ENCODE assay signal across 21 cellular contexts in genomic region chr6:29447670-29448069, GRCh38. TPM values are rescaled to one million over a fixed set of nuclear protein-coding genes. Genes with fewer than 3 reads are reported as not detected.
DNase-seq lines count a peak whose midpoint lies in the region; ATAC-seq and TF ChIP-seq lines count a peak whose summit lies in the region.
"Had no signal": no experiment of that assay in that cellular context is flagged by ENCODE, and none has a peak within 500 bp of the region (broad histone marks: within the 10 kb centered on the region; RNA-seq: fewer than 3 reads in every experiment).

No MANE protein-coding gene starts in this region.

- H3K4me3 ChIP-seq in adipocyte (ENCODE audit: low read length) (no peak overlapping the region), heart right ventricle (no peak overlapping the region)
- H3K4me3 ChIP-seq: Peyer's patch had no signal

- no peak overlapping the region for H3K9ac ChIP-seq in adipocyte (ENCODE audit: low read length)

- DNase-seq in ELR (ENCODE audit: low read depth) (peak; percentile 85), adipocyte (ENCODE audit: low read depth) (peak; percentile 56), iris pigment epithelial cell (ENCODE audit: low read depth) (peak; percentile 2), GDM1 (lab: John Stamatoyannopoulos, UW) (no peak), heart right ventricle (no peak)
- DNase-seq in stimulated activated CD4-positive, alpha-beta T cell treated with anti-CD3 and anti-CD28 coated beads, Interleukin-2, amount 100 ng/mL, for 48 hours: no peak
- DNase-seq: activated CD8-positive, alpha-beta memory T cell treated with anti-CD3 and anti-CD28 coated beads, Interleukin-2, amount 50 U/mL, for 48 hours; activated naive CD4-positive, alpha-beta T cell treated with anti-CD3 and anti-CD28 coated beads, Interleukin-2, amount 50 U/mL, for 16 hours; head of caudate nucleus; NCI-H187 treated with DMSO at 0.1 percent for 48 hours; NCI-H526 treated with DMSO at 0.1 percent for 48 hours; Peyer's patch; retina; stimulated activated CD4-positive, alpha-beta T cell treated with anti-CD3 and anti-CD28 coated beads, Interleukin-1b, Interleukin-23, amount 100 ng/mL, for 48 hours; stimulated activated CD8-positive, alpha-beta memory T cell treated with anti-CD3 and anti-CD28 coated beads, Interleukin-4, amount 100 ng/mL, for 48 hours had no signal

- 100% methylated on average over 1 of the region's 1 CpG for WGBS in heart right ventricle, 2 donors

- no peaks in the 10 kb centered on the region for H3K27me3 ChIP-seq in adipocyte (replicated peaks; ENCODE audit: control insufficient read depth, insufficient read depth, low read length)
- H3K27me3 ChIP-seq in heart right ventricle: peaks cover 0 to 31% (median 0%) of the 10 kb centered on the region in 7 donors
- H3K27me3 ChIP-seq: Peyer's patch had no signal

- intact Hi-C loops in heart right ventricle (cut with DNase I): no loop called here

- no peak for ATAC-seq in heart right ventricle
- ATAC-seq: activated CD4-positive, CD25-positive, alpha-beta regulatory T cell treated with anti-CD3 and anti-CD28 coated beads, Interleukin-2, amount 50 U/mL, for 24 hours; HCT116 had no signal

- TF ChIP-seq CTCF in heart right ventricle (IDR thresholded peaks at IDR 0.05): no peak

- H3K36me3 ChIP-seq in adipocyte (ENCODE audit: control insufficient read depth, insufficient read depth, low read length, severe bottlenecking) (no peaks in the 10 kb centered on the region), heart right ventricle (no peaks in the 10 kb centered on the region)
- H3K36me3 ChIP-seq: Peyer's patch had no signal

- H3K4me1 ChIP-seq in adipocyte (ENCODE audit: control insufficient read depth, insufficient read depth, low read length) (no peaks in the 10 kb centered on the region), heart right ventricle (no peaks in the 10 kb centered on the region)
- H3K4me1 ChIP-seq: Peyer's patch had no signal

- no peak overlapping the region for H3K27ac ChIP-seq in heart right ventricle
- H3K27ac ChIP-seq: epithelial cell of prostate, Peyer's patch had no signal

- H3K9me3 ChIP-seq in adipocyte (ENCODE audit: control insufficient read depth, low read length): no peaks in the 10 kb centered on the region
- H3K9me3 ChIP-seq in heart right ventricle: peaks cover 0 to 4% (median 0%) of the 10 kb centered on the region in 11 donors
- H3K9me3 ChIP-seq: Peyer's patch had no signal

RNA-seq across cellular contexts. Expression of gene OR10C1, which starts 8.6 kb away (rescaled TPM):
- total RNA-seq in heart right ventricle: not detected
- not detected for polyA plus RNA-seq in heart right ventricle
- total RNA-seq: LHCN-M2, liver, Peyer's patch had no signal
- polyA plus RNA-seq: liver, thymus had no signal

RNA-seq across cellular contexts. Expression of gene OR11A1, which starts 9.2 kb away (rescaled TPM):
- not detected for total RNA-seq in heart right ventricle
- polyA plus RNA-seq in heart right ventricle: not detected
- total RNA-seq: LHCN-M2, liver, Peyer's patch had no signal
- polyA plus RNA-seq: liver had no signal

RNA-seq across cellular contexts. Expression of gene OR2H1, which starts 9.3 kb away (rescaled TPM):
- total RNA-seq in heart right ventricle: not detected
- not detected for polyA plus RNA-seq in heart right ventricle
- total RNA-seq: LHCN-M2, liver, Peyer's patch had no signal
- polyA plus RNA-seq: liver had no signal

RNA-seq across cellular contexts. Expression of gene OR12D1, which starts 32.9 kb away (rescaled TPM):
- total RNA-seq in heart right ventricle: not detected
- polyA plus RNA-seq in heart right ventricle: not detected
- total RNA-seq: LHCN-M2, liver, Peyer's patch had no signal
- polyA plus RNA-seq: liver, thymus had no signal

RNA-seq across cellular contexts. Expression of gene MAS1L, which starts 40.1 kb away (rescaled TPM):
- not detected for total RNA-seq in heart right ventricle
- polyA plus RNA-seq in heart right ventricle: not detected
- total RNA-seq: LHCN-M2, liver had no signal
- polyA plus RNA-seq: liver, thymus had no signal

Comparison
In these comparisons a context has a peak if more than half of its experiments do, and no peak if none do; other contexts are left out.
1. DNase-seq: peak in ELR (single experiment), adipocyte (single experiment) and iris pigment epithelial cell (single experiment); none in stimulated activated CD4-positive, alpha-beta T cell treated with anti-CD3 and anti-CD28 coated beads, Interleukin-2, amount 100 ng/mL, for 48 hours (0 of 2), GDM1 (single experiment) and heart right ventricle (0 of 2).